In genomic region chr19:56537442-56537841, GRCh38 we compare ENCODE assay signal across 10 cellular contexts. TPM values are rescaled to one million over a fixed set of nuclear protein-coding genes. Genes with fewer than 3 reads are reported as not detected.
A peak's percentile ranks its signal among the peaks of the same experiment; 100 is the strongest.
DNase-seq lines count a peak whose midpoint lies in the region; ATAC-seq and TF ChIP-seq lines count a peak whose summit lies in the region.
"Had no signal": no experiment of that assay in that cellular context is flagged by ENCODE, and none has a peak within 500 bp of the region (broad histone marks: within the 10 kb centered on the region; RNA-seq: fewer than 3 reads in every experiment).

No MANE protein-coding gene starts in this region.

- H3K27ac ChIP-seq in BLaER1: no peak overlapping the region
- H3K27ac ChIP-seq in ectodermal cell (ENCODE audit: insufficient read depth, low read depth, low read length, poor library complexity, severe bottlenecking): no peak overlapping the region
- H3K27ac ChIP-seq in body of pancreas: no peak overlapping the region

- H3K4me1 ChIP-seq in BLaER1 (peaks cover 28% of the 10 kb centered on the region), ectodermal cell (ENCODE audit: control insufficient read depth, insufficient read depth, low read length) (no peaks in the 10 kb centered on the region), body of pancreas (peaks cover 12% of the 10 kb centered on the region)

- peaks cover under 1% of the 10 kb centered on the region for H3K36me3 Mint-ChIP-seq in IgD-negative memory B cell
- H3K36me3 Mint-ChIP-seq in natural killer cell: peaks cover 21% of the 10 kb centered on the region

- peaks cover 0 to 11% (median 6%) of the 10 kb centered on the region in 3 donors for H3K4me1 Mint-ChIP-seq in IgD-negative memory B cell
- H3K4me1 Mint-ChIP-seq in natural killer cell: peaks cover 20 to 36% of the 10 kb centered on the region in 2 donors

- peaks cover 15 to 53% (median 32%) of the 10 kb centered on the region in 3 donors for H3K9me3 Mint-ChIP-seq in IgD-negative memory B cell
- H3K9me3 Mint-ChIP-seq in natural killer cell: peaks cover 7 to 13% of the 10 kb centered on the region in 2 donors

- 95 to 96% methylated on average over 3 of the region's 3 CpGs for WGBS in ectodermal cell, 2 experiments
- whole genome bisulfite sequencing in body of pancreas, 2 donors: 81 to 97% methylated on average over 3 of the region's 3 CpGs

- peak overlapping the region; percentile 88 to 95 (median 92) for H3K4me3 Mint-ChIP-seq in IgD-negative memory B cell
- H3K4me3 Mint-ChIP-seq in natural killer cell: peak overlapping the region; percentile 91

- H3K36me3 ChIP-seq in BLaER1 (peaks cover 27% of the 10 kb centered on the region), ectodermal cell (ENCODE audit: control insufficient read depth, insufficient read depth, low read length) (peaks cover 8% of the 10 kb centered on the region), body of pancreas (replicated peaks in 1 of 2; ENCODE audit: insufficient read depth in 1 of 2, low read depth in 2 of 2) (no peaks in the 10 kb centered on the region)

- H3K27me3 Mint-ChIP-seq in IgD-negative memory B cell: no peaks in the 10 kb centered on the region
- peaks cover 0 to 2% of the 10 kb centered on the region in 2 donors for H3K27me3 Mint-ChIP-seq in natural killer cell (ENCODE audit: low read depth in 2 of 2)

- H3K4me3 ChIP-seq in BLaER1: peak overlapping the region; percentile 77
- H3K4me3 ChIP-seq in ectodermal cell (ENCODE audit: insufficient read depth, low read depth, low read length): peak overlapping the region; percentile 75
- no peak overlapping the region for H3K4me3 ChIP-seq in body of pancreas

- H3K9ac ChIP-seq in BLaER1: no peak overlapping the region

- intact Hi-C loops in natural killer cell (cut with micrococcal nuclease) (no loop called here), body of pancreas (cut with DNase I) (no loop called here)

- DNase-seq in natural killer cell (no peak), body of pancreas (no peak), NCI-H187 treated with DMSO at 0.1 percent for 48 hours (lab: John Stamatoyannopoulos, UW) (no peak), NCI-H345 (lab: John Stamatoyannopoulos, UW) (no peak)
- DNase-seq: NCI-H1092 treated with DMSO at 0.1 percent for 48 hours; stimulated activated CD8-positive, alpha-beta memory T cell treated with anti-CD3 and anti-CD28 coated beads, Interleukin-4, amount 100 ng/mL, for 48 hours had no signal

- H3K27me3 ChIP-seq in BLaER1 (no peaks in the 10 kb centered on the region), ectodermal cell (ENCODE audit: control insufficient read depth, insufficient read depth, low read length, poor library complexity, severe bottlenecking) (no peaks in the 10 kb centered on the region), body of pancreas (no peaks in the 10 kb centered on the region)

- H3K27ac Mint-ChIP-seq in IgD-negative memory B cell (peak overlapping the region in 2 of 3 donors; percentile 80 to 86), natural killer cell (peak overlapping the region; percentile 80 to 95)

- peak overlapping the region; percentile 90 for H3K4me2 ChIP-seq in BLaER1

- no peaks in the 10 kb centered on the region for H4K20me1 ChIP-seq in BLaER1

- H3K9me3 ChIP-seq in BLaER1 (peaks cover 81% of the 10 kb centered on the region), ectodermal cell (ENCODE audit: control insufficient read depth, low read length) (no peaks in the 10 kb centered on the region), body of pancreas (peaks cover 0 to 30% (median 0%) of the 10 kb centered on the region in 3 donors)

- ATAC-seq in natural killer cell (no peak), body of pancreas (no peak), HG03469 (IDR thresholded peaks at IDR 0.05; ENCODE audit: unreplicated experiment) (no peak)

- TF ChIP-seq CTCF in natural killer cell (IDR thresholded peaks at IDR 0.05) (no peak), body of pancreas (IDR thresholded peaks at IDR 0.05) (no peak)

- TF ChIP-seq POLR2A in body of pancreas (IDR thresholded peaks at IDR 0.05): no peak

RNA-seq across cellular contexts. Expression of gene ZFP28, which starts 1.3 kb away (rescaled TPM):
- polyA plus RNA-seq in IgD-negative memory B cell: 1.1 TPM
- 7.1 TPM for polyA plus RNA-seq in ectodermal cell (2013, experiment 1 of 4)
- polyA plus RNA-seq in ectodermal cell (2013, experiment 2 of 4): 6.8 TPM
- polyA plus RNA-seq in ectodermal cell (2013, experiment 3 of 4): 5.9 TPM
- 5.6 TPM for polyA plus RNA-seq in ectodermal cell (2013, experiment 4 of 4)
- total RNA-seq in natural killer cell (1 to 10 TPM; 2.5 to 5.0 (median 4.2) TPM), body of pancreas (1 to 10 TPM; 3.3 to 5.2 TPM)

RNA-seq across cellular contexts. Expression of gene ZNF471, which starts 29.8 kb away (rescaled TPM):
- polyA plus RNA-seq in IgD-negative memory B cell: 0.14 TPM
- 2.2 TPM for polyA plus RNA-seq in ectodermal cell (2013, experiment 1 of 4)
- polyA plus RNA-seq in ectodermal cell (2013, experiment 2 of 4): 3.1 TPM
- polyA plus RNA-seq in ectodermal cell (2013, experiment 3 of 4): 1.7 TPM
- polyA plus RNA-seq in ectodermal cell (2013, experiment 4 of 4): 1.7 TPM
- total RNA-seq in natural killer cell: 1 to 10 TPM in 1 of 3 donors, under 1 TPM in 2; 0.33 to 1.0 (median 0.48) TPM
- total RNA-seq in body of pancreas: 1 to 10 TPM; 1.6 to 4.2 TPM

RNA-seq across cellular contexts. Expression of gene ZNF470, which starts 29.8 kb away (rescaled TPM):
- polyA plus RNA-seq in IgD-negative memory B cell: 2.1 TPM
- 5.5 TPM for polyA plus RNA-seq in ectodermal cell (2013, experiment 1 of 4)
- 7.4 TPM for polyA plus RNA-seq in ectodermal cell (2013, experiment 2 of 4)
- 4.9 TPM for polyA plus RNA-seq in ectodermal cell (2013, experiment 3 of 4)
- 7.1 TPM for polyA plus RNA-seq in ectodermal cell (2013, experiment 4 of 4)
- total RNA-seq in natural killer cell (1 to 10 TPM; 2.0 to 2.3 (median 2.1) TPM), body of pancreas (1 to 10 TPM; 1.3 to 3.1 TPM)

RNA-seq across cellular contexts. Expression of gene ZNF71, which starts 57.7 kb away (rescaled TPM):
- polyA plus RNA-seq in IgD-negative memory B cell: 11.1 TPM
- 15.4 TPM for polyA plus RNA-seq in ectodermal cell (2013, experiment 1 of 4)
- 16.3 TPM for polyA plus RNA-seq in ectodermal cell (2013, experiment 2 of 4)
- 13.9 TPM for polyA plus RNA-seq in ectodermal cell (2013, experiment 3 of 4)
- polyA plus RNA-seq in ectodermal cell (2013, experiment 4 of 4): 13.9 TPM
- total RNA-seq in natural killer cell (1 to 10 TPM; 5.0 to 7.4 (median 7.2) TPM), body of pancreas (1 to 10 TPM; 4.9 to 7.0 TPM)

Comparison
In these comparisons a context has a peak if more than half of its experiments do, and no peak if none do; other contexts are left out.
1. H3K4me3 ChIP-seq: peak in BLaER1 (single experiment) and ectodermal cell (single experiment); none in body of pancreas (0 of 2).